Comparison of ENCODE assay signal across 1 cellular context in genomic region chr5:62322484-62322883, GRCh38.
TF ChIP-seq lines count a peak whose summit lies in the region.

No MANE protein-coding gene starts in this region.

TF ChIP-seq in HepG2, 621 proteins besides CTCF, POLR2A, EP300 and RAD21 (continued from another document and continues in another):
- no peak for TF ChIP-seq ZHX1 (CRISPR knock-in tag; IDR thresholded peaks at IDR 0.05; ENCODE audit: low read depth)
- TF ChIP-seq ZNF678 (CRISPR knock-in tag; IDR thresholded peaks at IDR 0.05), result no peak
- TF ChIP-seq MIER3 (CRISPR knock-in tag; IDR thresholded peaks at IDR 0.05; ENCODE audit: borderline replicate concordance), result no peak
- TF ChIP-seq SCMH1 (CRISPR knock-in tag; IDR thresholded peaks at IDR 0.05; ENCODE audit: borderline replicate concordance), result no peak
- no peak for TF ChIP-seq ZNF589 (CRISPR knock-in tag; conservative IDR thresholded peaks at IDR 0.05)
- no peak for TF ChIP-seq DR1 (CRISPR knock-in tag; IDR thresholded peaks at IDR 0.05)
- TF ChIP-seq FUBP1 (CRISPR knock-in tag; IDR thresholded peaks at IDR 0.05; ENCODE audit: borderline replicate concordance), result no peak
- TF ChIP-seq NFATC3 (CRISPR knock-in tag; IDR thresholded peaks at IDR 0.05), result no peak
- no peak for TF ChIP-seq ZNF878 (CRISPR knock-in tag; IDR thresholded peaks at IDR 0.05)
- TF ChIP-seq YEATS4 (CRISPR knock-in tag; IDR thresholded peaks at IDR 0.05; ENCODE audit: borderline replicate concordance), result no peak
- no peak for TF ChIP-seq CSRNP1 (CRISPR knock-in tag; IDR thresholded peaks at IDR 0.05)
- no peak for TF ChIP-seq ZNF44 (CRISPR knock-in tag; IDR thresholded peaks at IDR 0.05)
- no peak for TF ChIP-seq RBFOX2 (IDR thresholded peaks at IDR 0.05; ENCODE audit: low read depth, low read length)
- TF ChIP-seq ZNF138 (CRISPR knock-in tag; IDR thresholded peaks at IDR 0.05; ENCODE audit: low read depth), result no peak
- no peak for TF ChIP-seq ZNF740 (CRISPR knock-in tag; IDR thresholded peaks at IDR 0.05)
- TF ChIP-seq SUZ12 (IDR thresholded peaks at IDR 0.05; ENCODE audit: low read depth, low read length), result no peak
- TF ChIP-seq RNF219 (CRISPR knock-in tag; IDR thresholded peaks at IDR 0.05), result no peak
- TF ChIP-seq CCDC6 (CRISPR knock-in tag; IDR thresholded peaks at IDR 0.05), result no peak
- no peak for TF ChIP-seq SETDB1 (CRISPR knock-in tag; IDR thresholded peaks at IDR 0.05; ENCODE audit: borderline replicate concordance)
- 0 out of 2 replicates have a peak, but pooled peaks have one; percentile 30 for TF ChIP-seq SOX13 (IDR thresholded peaks at IDR 0.05)
- peak in 1 of 2 experiments; percentile 94; a peak in 2 of 4 replicates for TF ChIP-seq SOX13 (CRISPR knock-in tag; conservative IDR thresholded peaks at IDR 0.05 in 1 of 2, IDR thresholded peaks at IDR 0.05 in 1 of 2)
- TF ChIP-seq ZNF407 (CRISPR knock-in tag; IDR thresholded peaks at IDR 0.05; ENCODE audit: not compliant biosample characterization), result no peak
- TF ChIP-seq THYN1 (CRISPR knock-in tag; IDR thresholded peaks at IDR 0.05; ENCODE audit: borderline replicate concordance, low read depth), result no peak
- no peak for TF ChIP-seq ZNF777 (CRISPR knock-in tag; IDR thresholded peaks at IDR 0.05)
- no peak for TF ChIP-seq SRSF9 (IDR thresholded peaks at IDR 0.05; ENCODE audit: borderline replicate concordance, insufficient read depth, low read depth, low read length, poor library complexity, severe bottlenecking)
- TF ChIP-seq ZFP62 (CRISPR knock-in tag; IDR thresholded peaks at IDR 0.05), result no peak
- no peak for TF ChIP-seq GPN1 (CRISPR knock-in tag; IDR thresholded peaks at IDR 0.05; ENCODE audit: borderline replicate concordance)
- TF ChIP-seq NBN (conservative IDR thresholded peaks at IDR 0.05), result no peak
- TF ChIP-seq ZNF609 (CRISPR knock-in tag; IDR thresholded peaks at IDR 0.05; ENCODE audit: borderline replicate concordance), result peak; percentile 97
- no peak; the same call in 1 of the 2 replicates for TF ChIP-seq NKX3-1 (CRISPR knock-in tag; IDR thresholded peaks at IDR 0.05)
- no peak for TF ChIP-seq ZSCAN21 (CRISPR knock-in tag; IDR thresholded peaks at IDR 0.05; ENCODE audit: borderline replicate concordance)
- TF ChIP-seq ZMYM4 (CRISPR knock-in tag; IDR thresholded peaks at IDR 0.05), result no peak
- TF ChIP-seq ZNF605 (CRISPR knock-in tag; IDR thresholded peaks at IDR 0.05), result no peak
- no peak for TF ChIP-seq ZSCAN9 (CRISPR knock-in tag; IDR thresholded peaks at IDR 0.05; ENCODE audit: borderline replicate concordance)
- no peak for TF ChIP-seq RBM22 (optimal IDR thresholded peaks at IDR 0.05; ENCODE audit: low read length)
- TF ChIP-seq ATF4 (CRISPR knock-in tag; IDR thresholded peaks at IDR 0.05), result peak in 1 of 2 experiments; percentile 77; a peak in 2 of 4 replicates
- TF ChIP-seq ZFAT (CRISPR knock-in tag; conservative IDR thresholded peaks at IDR 0.05), result no peak
